ENCODE assay signal across 11 cellular contexts in the genomic region with DNA sequence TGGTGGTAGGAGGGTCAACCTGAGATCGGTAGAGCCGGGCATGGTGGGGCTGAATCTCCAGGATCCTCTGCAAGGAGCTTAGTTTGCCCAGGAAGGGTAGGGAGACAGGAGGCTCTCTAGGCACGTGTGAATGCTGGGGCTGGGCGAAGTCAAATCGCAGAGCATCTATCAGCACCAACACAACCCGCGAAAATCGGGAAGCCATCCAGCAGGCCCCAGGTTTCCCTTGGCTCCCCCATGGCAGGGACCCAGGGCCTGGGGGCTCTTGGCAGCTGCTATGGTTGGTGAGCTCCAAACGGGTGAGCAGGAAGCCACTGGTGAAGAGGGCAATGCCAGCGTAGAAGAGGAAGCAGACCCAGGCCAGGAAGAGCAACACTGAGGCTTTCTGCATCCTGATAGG. TPM values are rescaled to one million over a fixed set of nuclear protein-coding genes. Genes with fewer than 3 reads are reported as not detected.
DNase-seq lines count a peak whose midpoint lies in the region; FAIRE-seq and TF ChIP-seq lines count a peak whose summit lies in the region.
"Had no signal": no experiment of that assay in that cellular context is flagged by ENCODE, and none has a peak within 500 bp of the region (broad histone marks: within the 10 kb centered on the region; RNA-seq: fewer than 3 reads in every experiment).

No MANE protein-coding gene starts in this region.

- H3K9me3 Mint-ChIP-seq in MCF 10A (ENCODE audit: unreplicated experiment) (no peaks in the 10 kb centered on the region), neural crest cell (no peaks in the 10 kb centered on the region)

- no peak for TF ChIP-seq POLR2A in uterus (IDR thresholded peaks at IDR 0.05)

- no peak for FAIRE-seq in frontal cortex (lab: Jason Lieb, UNC)
- FAIRE-seq: HTR-8/SVneo had no signal

- POLR2A ChIA-PET in MCF 10A (lab: Yijun Ruan, JAX), result interaction anchor here (1.0 to 7.0 kb wide), 3 partner anchors 15 to 19 kb away, joined by 3 to 85 read pairs (median 4); a partner anchor contains a TSS

- no peaks in the 10 kb centered on the region for H3K9me2 ChIP-seq in Loucy (replicated peaks; ENCODE audit: low read depth, low read length)

- H3K27ac ChIP-seq in uterus, result no peak overlapping the region

- DNase-seq in GM06990 (ENCODE audit: extremely low read depth, insufficient read length), result no peak
- DNase-seq in MCF 10A (ENCODE audit: unreplicated experiment), result no peak
- no peak for DNase-seq in neural crest cell (ENCODE audit: low read depth, low spot score)
- DNase-seq in stimulated activated CD4-positive, alpha-beta T cell treated with anti-CD3 and anti-CD28 coated beads, Interleukin-4, amount 100 ng/mL, for 24 hours, result no peak
- DNase-seq in GM19240 (ENCODE audit: insufficient read length, low spot score), result no peak
- DNase-seq in frontal cortex (ENCODE audit: low spot score in 2 of 2), result no peak
- no peak for DNase-seq in uterus
- DNase-seq: stimulated activated CD4-positive, alpha-beta T cell treated with anti-CD3 and anti-CD28 coated beads, Interleukin-2, amount 100 ng/mL, for 48 hours had no signal

- H3K4me2 ChIP-seq in Loucy (ENCODE audit: low read depth, low read length, poor library complexity, severe bottlenecking), result peak overlapping the region; percentile 85

- no peaks in the 10 kb centered on the region for H4K20me1 ChIP-seq in Loucy (ENCODE audit: insufficient read depth, low read length, poor library complexity, severe bottlenecking)

- H3K4me3 ChIP-seq in GM06990 (replicated peaks; ENCODE audit: low read depth, low read length) (peak overlapping the region; percentile 93), Loucy (ENCODE audit: low read length, poor library complexity, severe bottlenecking) (peak overlapping the region; percentile 95), uterus (no peak overlapping the region)

- H3K27ac Mint-ChIP-seq in MCF 10A (ENCODE audit: low read depth, unreplicated experiment) (peak overlapping the region; percentile 47), neural crest cell (ENCODE audit: unreplicated experiment) (no peak overlapping the region)

- H3K36me3 Mint-ChIP-seq in MCF 10A (ENCODE audit: insufficient read depth, unreplicated experiment), result peaks cover 26% of the 10 kb centered on the region
- no peaks in the 10 kb centered on the region for H3K36me3 Mint-ChIP-seq in neural crest cell (ENCODE audit: low read depth)

- intact Hi-C loops in MCF 10A (cut with micrococcal nuclease) (no loop called here), uterus (cut with DNase I; ENCODE audit: low total_unique reads) (no loop called here)

- H3K9me3 ChIP-seq in Loucy (ENCODE audit: insufficient read depth, low read depth, low read length) (no peaks in the 10 kb centered on the region), uterus (no peaks in the 10 kb centered on the region)
- H3K9me3 ChIP-seq: esophagus muscularis mucosa had no signal

- H3K27me3 Mint-ChIP-seq in MCF 10A (ENCODE audit: insufficient read depth, unreplicated experiment) (no peaks in the 10 kb centered on the region), neural crest cell (ENCODE audit: low read depth) (no peaks in the 10 kb centered on the region)

- BruUV-seq in MCF 10A (replicated peaks; lab: Mats Ljungman, UMichigan), result no TSS peak

- H3K4me3 Mint-ChIP-seq in MCF 10A (ENCODE audit: unreplicated experiment), result peak overlapping the region; percentile 85
- H3K4me3 Mint-ChIP-seq in neural crest cell, result peak overlapping the region; percentile 91

- H3K79me2 ChIP-seq in Loucy (ENCODE audit: insufficient read depth, low read length), result peaks cover 4% of the 10 kb centered on the region; the same call in 1 of the 2 replicates

- CTCF ChIA-PET in MCF 10A (lab: Yijun Ruan, JAX), result interaction anchor here (0.9 to 4.3 kb wide), 12 partner anchors 11 to 381 kb away, joined by 3 to 29 read pairs (median 6); a partner anchor contains a TSS

- 0 out of 2 replicates have a peak, but pooled peaks cover 4% of the 10 kb centered on the region for H3F3A ChIP-seq in Loucy (ENCODE audit: low read depth)

- H3K36me3 ChIP-seq in GM06990 (ENCODE audit: control insufficient read depth, insufficient read depth, low read length) (peaks cover 24% of the 10 kb centered on the region), Loucy (ENCODE audit: insufficient read depth, low read length) (no peaks in the 10 kb centered on the region), uterus (no peaks in the 10 kb centered on the region)

- TF ChIP-seq CTCF in GM06990 (IDR thresholded peaks at IDR 0.05; ENCODE audit: insufficient read depth, low read length, poor library complexity, severe bottlenecking), result no peak
- no peak for TF ChIP-seq CTCF in Loucy (conservative IDR thresholded peaks at IDR 0.05; ENCODE audit: low read length)
- TF ChIP-seq CTCF in MCF 10A (IDR thresholded peaks at IDR 0.05; ENCODE audit: unreplicated experiment), result no peak
- no peak for TF ChIP-seq CTCF in neural crest cell (conservative IDR thresholded peaks at IDR 0.05)
- no peak for TF ChIP-seq CTCF in uterus (IDR thresholded peaks at IDR 0.05)

- H3K27me3 ChIP-seq in GM06990 (replicated peaks; ENCODE audit: control insufficient read depth, insufficient read depth, low read length) (no peaks in the 10 kb centered on the region), Loucy (ENCODE audit: insufficient read depth, low read length, poor library complexity, severe bottlenecking) (no peaks in the 10 kb centered on the region), uterus (no peaks in the 10 kb centered on the region)
- H3K27me3 ChIP-seq: esophagus muscularis mucosa had no signal

- no peak overlapping the region for H2AFZ ChIP-seq in Loucy (ENCODE audit: low read length)

- H3K9ac ChIP-seq in Loucy (ENCODE audit: low read depth, low read length, poor library complexity, severe bottlenecking), result peak overlapping the region; percentile 96

- H3K4me1 ChIP-seq in Loucy (ENCODE audit: insufficient read depth, low read length, poor library complexity, severe bottlenecking), result peaks cover 11% of the 10 kb centered on the region
- H3K4me1 ChIP-seq in uterus, result peaks cover 0 to 4% of the 10 kb centered on the region in 2 donors

- H3K4me1 Mint-ChIP-seq in MCF 10A (ENCODE audit: insufficient read depth, unreplicated experiment) (peaks cover 11% of the 10 kb centered on the region), neural crest cell (peaks cover 21% of the 10 kb centered on the region)

RNA-seq across cellular contexts. Expression of a gene that starts 1.2 kb away (rescaled TPM):
- total RNA-seq in MCF 10A (2022), result 34.8 and 39.2 TPM in 2 replicates
- total RNA-seq in neural crest cell, result 24.3 and 28.3 TPM in 2 replicates
- total RNA-seq in frontal cortex, result 6.9 TPM
- 10 to 100 TPM in 3 of 4 donors, 1 to 10 TPM in 1; 2.8 to 21.5 (median 14.6) TPM for total RNA-seq in uterus

RNA-seq across cellular contexts. Expression of a gene that starts 7.8 kb away (rescaled TPM):
- total RNA-seq in MCF 10A (2022), result 203 and 209 TPM in 2 replicates
- total RNA-seq in neural crest cell, result 184 and 186 TPM in 2 replicates
- 55.4 TPM for total RNA-seq in frontal cortex
- total RNA-seq in uterus, result 100 to 1,000 TPM in 1 of 4 donors, 10 to 100 TPM in 3; 58.4 to 107 (median 63.4) TPM

RNA-seq across cellular contexts. Expression of a gene that starts 15.4 kb away (rescaled TPM):
- total RNA-seq in MCF 10A (2022) (20.2 and 21.2 TPM in 2 replicates), neural crest cell (115 and 126 TPM in 2 replicates), frontal cortex (18.8 TPM), uterus (10 to 100 TPM in 1 of 4 donors, 1 to 10 TPM in 3; 1.8 to 29.1 (median 8.3) TPM)

RNA-seq across cellular contexts. Expression of a gene that starts 20.5 kb away (rescaled TPM):
- total RNA-seq in MCF 10A (2022) (26.0 and 36.2 TPM in 2 replicates), neural crest cell (12.2 and 15.2 TPM in 2 replicates), frontal cortex (12.2 TPM), uterus (10 to 100 TPM in 1 of 4 donors, 1 to 10 TPM in 1, under 1 TPM in 2; 0.51 to 14.8 (median 4.1) TPM)

RNA-seq across cellular contexts. Expression of a gene that starts 22.8 kb away (rescaled TPM):
- total RNA-seq in MCF 10A (2022) (146 and 156 TPM in 2 replicates), neural crest cell (368 and 374 TPM in 2 replicates), frontal cortex (205 TPM), uterus (100 to 1,000 TPM in 3 of 4 donors, 10 to 100 TPM in 1; 57.6 to 252 (median 174) TPM)

Comparison
In these comparisons a context has a peak if more than half of its experiments do, and no peak if none do; other contexts are left out.
1. H3K4me3 ChIP-seq: peak in GM06990 (single experiment) and Loucy (single experiment); none in uterus (0 of 2).